ENCODE assay signal across 36 cellular contexts in genomic region chr2:101512993-101513392, GRCh38. TPM values are rescaled to one million over a fixed set of nuclear protein-coding genes. Genes with fewer than 3 reads are reported as not detected.
"Had no signal": no experiment of that assay in that cellular context is flagged by ENCODE, and none has a peak within 500 bp of the region (broad histone marks: within the 10 kb centered on the region; RNA-seq: fewer than 3 reads in every experiment).

No MANE protein-coding gene starts in this region.

- H3K36me3 ChIP-seq: MG63 had no signal

- H3K27me3 ChIP-seq: MG63 had no signal

- H3K27ac ChIP-seq: KMS-11 had no signal

- DNase-seq: Karpas-422, Kasumi-1, MG63, MM.1S, MV-4-11, NCI-H1048, NCI-H1092, NCI-H1092 treated with DMSO at 0.1 percent for 48 hours, NCI-H1105, NCI-H1105 treated with DMSO at 0.1 percent for 48 hours, NCI-H1417, NCI-H1417 treated with DMSO at 0.1 percent for 48 hours, NCI-H1436, NCI-H1436 treated with DMSO at 0.1 percent for 48 hours, NCI-H146, NCI-H1694, NCI-H1694 treated with DMSO at 0.1 percent for 48 hours, NCI-H187, NCI-H187 treated with DMSO at 0.1 percent for 48 hours, NCI-H1930, NCI-H2029, NCI-H2029 treated with DMSO at 0.1 percent for 48 hours, NCI-H2081, NCI-H2081 treated with DMSO at 0.1 percent for 48 hours, NCI-H2107, NCI-H2171, NCI-H2171 treated with DMSO at 0.1 percent for 48 hours, NCI-H2227 treated with DMSO at 0.1 percent for 48 hours, NCI-H226, NCI-H345, NCI-H446, NCI-H446 treated with DMSO at 0.1 percent for 48 hours, NCI-H510A treated with DMSO at 0.1 percent for 48 hours had no signal

- H3K9ac ChIP-seq: KMS-11 had no signal

- H3K4me2 ChIP-seq: KMS-11 had no signal

- H3K4me3 ChIP-seq: MG63 had no signal

RNA-seq across cellular contexts. Expression of gene RFX8, which starts 38.1 kb away (rescaled TPM):
- total RNA-seq: M059J, MCF 10A had no signal
